Comparison of ENCODE assay signal across 10 cellular contexts in genomic region chr19:35090795-35091214, GRCh38. TPM values are rescaled to one million over a fixed set of nuclear protein-coding genes. Genes with fewer than 3 reads are reported as not detected.
A peak's percentile ranks its signal among the peaks of the same experiment; 100 is the strongest.
DNase-seq lines count a peak whose midpoint lies in the region; ATAC-seq and TF ChIP-seq lines count a peak whose summit lies in the region.
"Had no signal": no experiment of that assay in that cellular context is flagged by ENCODE, and none has a peak within 500 bp of the region (broad histone marks: within the 10 kb centered on the region; RNA-seq: fewer than 3 reads in every experiment).

No MANE protein-coding gene starts in this region.

- H3K4me2 ChIP-seq in osteoblast (ENCODE audit: insufficient read depth, low read length) = peak overlapping the region; percentile 48

- no peaks in the 10 kb centered on the region for H3K9me3 Mint-ChIP-seq in endodermal cell

- H3K36me3 Mint-ChIP-seq in endodermal cell (ENCODE audit: low read depth) = no peaks in the 10 kb centered on the region

- H3K27me3 Mint-ChIP-seq in endodermal cell (ENCODE audit: insufficient read depth) = no peaks in the 10 kb centered on the region

- no peaks in the 10 kb centered on the region for H4K20me1 ChIP-seq in osteoblast (ENCODE audit: insufficient read depth, low read length)

- H3K36me3 ChIP-seq in endodermal cell (ENCODE audit: control insufficient read depth, insufficient read depth, low read length) (no peaks in the 10 kb centered on the region), osteoblast (ENCODE audit: insufficient read depth, low read length) (no peaks in the 10 kb centered on the region)

- DNase-seq in DMS 273 (lab: John Stamatoyannopoulos, UW; ENCODE audit: unreplicated experiment) = peak; percentile 87
- DNase-seq in NCI-H2029 treated with DMSO at 0.1 percent for 48 hours (lab: John Stamatoyannopoulos, UW) = peak; percentile 90
- DNase-seq in endodermal cell = peak; percentile 80
- peak; percentile 91 for DNase-seq in osteoblast (ENCODE audit: insufficient read length, low spot score, missing footprints)
- no peak for DNase-seq in cerebellar nuclear complex (lab: John Stamatoyannopoulos, UW)
- DNase-seq in effector CD8-positive, alpha-beta T cell (lab: John Stamatoyannopoulos, UW) = no peak
- DNase-seq in HuH-7.5 (ENCODE audit: low spot score) = no peak
- DNase-seq: activated CD4-positive, CD25-positive, alpha-beta regulatory T cell treated with anti-CD3 and anti-CD28 coated beads, Interleukin-2, amount 50 U/mL, for 72 hours had no signal

- H3K9ac ChIP-seq in endodermal cell (ENCODE audit: extremely low read depth, low read length, poor library complexity, severe bottlenecking) = no peak overlapping the region

- no peaks in the 10 kb centered on the region for H3K27me3 ChIP-seq in endodermal cell (ENCODE audit: control insufficient read depth, insufficient read depth, low read length, poor library complexity, severe bottlenecking)
- H3K27me3 ChIP-seq in osteoblast (ENCODE audit: insufficient read depth, low read length) = peaks cover 3% of the 10 kb centered on the region

- H3K9me3 ChIP-seq in endodermal cell (ENCODE audit: control insufficient read depth, low read length) = no peaks in the 10 kb centered on the region
- H3K9me3 ChIP-seq in osteoblast (ENCODE audit: low read depth, low read length) = no peaks in the 10 kb centered on the region

- H3K4me3 Mint-ChIP-seq in endodermal cell = peak overlapping the region; percentile 43

- H3K4me3 ChIP-seq in endodermal cell (ENCODE audit: low read length) (no peak overlapping the region), osteoblast (ENCODE audit: insufficient read depth, low read length) (peak overlapping the region; percentile 35)

- peaks cover 1% of the 10 kb centered on the region for H3K4me1 Mint-ChIP-seq in endodermal cell

- ATAC-seq in GM19023 (IDR thresholded peaks at IDR 0.05; ENCODE audit: unreplicated experiment) = no peak

- H3K4me1 ChIP-seq in endodermal cell (ENCODE audit: control insufficient read depth, insufficient read depth, low read length) (no peaks in the 10 kb centered on the region), osteoblast (ENCODE audit: insufficient read depth, low read length) (no peaks in the 10 kb centered on the region)

- no peak overlapping the region for H3K27ac Mint-ChIP-seq in endodermal cell

- WGBS in endodermal cell (ENCODE audit: insufficient coverage in 1 of 2, insufficient read length in 1 of 2), 2 experiments = 53 to 54% methylated on average over 21 to 31 of the region's 31 CpGs

- H2AFZ ChIP-seq in osteoblast (ENCODE audit: low read length) = peak overlapping the region; percentile 68

- H3K27ac ChIP-seq in endodermal cell (ENCODE audit: low read depth, low read length) (no peak overlapping the region), osteoblast (ENCODE audit: low read depth, low read length) (no peak overlapping the region)

- H3K79me2 ChIP-seq in osteoblast (ENCODE audit: insufficient read depth, low read length) = no peaks in the 10 kb centered on the region

- TF ChIP-seq CTCF in endodermal cell (conservative IDR thresholded peaks at IDR 0.05) = peak; percentile 6
- no peak for TF ChIP-seq CTCF in osteoblast (IDR thresholded peaks at IDR 0.05; ENCODE audit: extremely low read depth, low read depth, low read length)

RNA-seq across cellular contexts. Expression of gene FXYD3, which starts 24.8 kb away (rescaled TPM):
- total RNA-seq in endodermal cell = not detected
- not detected for polyA plus RNA-seq in endodermal cell (2013, experiment 1 of 2)
- polyA plus RNA-seq in endodermal cell (2013, experiment 2 of 2) = 0.99 TPM
- total RNA-seq in osteoblast = not detected in 2 replicates

RNA-seq across cellular contexts. Expression of gene LGI4, which starts 44.1 kb away (rescaled TPM):
- under 1 TPM; 0.27 to 0.37 TPM for total RNA-seq in endodermal cell
- polyA plus RNA-seq in endodermal cell (2013, experiment 1 of 2) = 8.4 TPM
- 7.0 TPM for polyA plus RNA-seq in endodermal cell (2013, experiment 2 of 2)
- total RNA-seq in osteoblast = 0.59 and 0.72 TPM in 2 replicates

RNA-seq across cellular contexts. Expression of gene FXYD1, which starts 47.8 kb away (rescaled TPM):
- under 1 TPM in 1 of 2 donors, not detected in 1; 0.75 TPM for total RNA-seq in endodermal cell
- 2.1 TPM for polyA plus RNA-seq in endodermal cell (2013, experiment 1 of 2)
- polyA plus RNA-seq in endodermal cell (2013, experiment 2 of 2) = 5.6 TPM
- total RNA-seq in osteoblast = not detected in 2 replicates

RNA-seq across cellular contexts. Expression of gene HPN, which starts 49.3 kb away (rescaled TPM):
- 10 to 100 TPM; 29.0 to 49.6 TPM for total RNA-seq in endodermal cell
- polyA plus RNA-seq in endodermal cell (2013, experiment 1 of 2) = 2.7 TPM
- polyA plus RNA-seq in endodermal cell (2013, experiment 2 of 2) = 2.8 TPM
- total RNA-seq in osteoblast = under 0.01 and 0.29 TPM in 2 replicates

RNA-seq across cellular contexts. Expression of gene FXYD7, which starts 52.2 kb away (rescaled TPM):
- total RNA-seq in endodermal cell (1 to 10 TPM in 1 of 2 donors, not detected in 1; 1.1 TPM), osteoblast (not detected in 2 replicates)
- 8.2 TPM for polyA plus RNA-seq in endodermal cell (2013, experiment 1 of 2)
- 5.4 TPM for polyA plus RNA-seq in endodermal cell (2013, experiment 2 of 2)
- total RNA-seq: mucosa of gallbladder had no signal

Comparison
In these comparisons a context has a peak if more than half of its experiments do, and no peak if none do; other contexts are left out.
1. DNase-seq: peak in DMS 273 (single experiment), NCI-H2029 treated with DMSO at 0.1 percent for 48 hours (single experiment), endodermal cell (single experiment) and osteoblast (single experiment); none in cerebellar nuclear complex (0 of 2), effector CD8-positive, alpha-beta T cell (single experiment) and HuH-7.5 (single experiment).